ENCODE assay signal across 11 cellular contexts in genomic region chrX:54695816-54696487, GRCh38.
DNase-seq lines count a peak whose midpoint lies in the region; ATAC-seq lines count a peak whose summit lies in the region.
"Had no signal": no experiment of that assay in that cellular context is flagged by ENCODE, and none has a peak within 500 bp of the region (broad histone marks: within the 10 kb centered on the region; RNA-seq: fewer than 3 reads in every experiment).

No MANE protein-coding gene starts in this region.

- no peaks in the 10 kb centered on the region for H3K36me3 ChIP-seq in adipocyte (ENCODE audit: control insufficient read depth, insufficient read depth, low read length, severe bottlenecking)

- no peaks in the 10 kb centered on the region for H3K4me1 ChIP-seq in adipocyte (ENCODE audit: control insufficient read depth, insufficient read depth, low read length)

- no peaks in the 10 kb centered on the region for H3K9me3 ChIP-seq in adipocyte (ENCODE audit: control insufficient read depth, low read length)

- ATAC-seq in GM18498 (IDR thresholded peaks at IDR 0.05; ENCODE audit: unreplicated experiment) (peak; percentile 97), GM21423 (IDR thresholded peaks at IDR 0.05; ENCODE audit: unreplicated experiment) (peak; percentile 100), HG03159 (IDR thresholded peaks at IDR 0.05; ENCODE audit: unreplicated experiment) (peak; percentile 100)
- ATAC-seq: activated CD8-positive, alpha-beta memory T cell treated with anti-CD3 and anti-CD28 coated beads, Interleukin-2, amount 10 ng/mL, durations not matched to agents 7 days and 5 days; CD8-positive, alpha-beta T cell; stimulated activated naive CD8-positive, alpha-beta T cell treated with anti-CD3 and anti-CD28 coated beads, Interleukin-15, Interleukin-2, amounts not matched to agents 100 U/mL and 50 U/mL, for 24 hours had no signal

- H3K27me3 ChIP-seq in adipocyte (replicated peaks; ENCODE audit: control insufficient read depth, insufficient read depth, low read length): no peaks in the 10 kb centered on the region

- DNase-seq in adipocyte (ENCODE audit: low read depth): peak; percentile 2
- no peak for DNase-seq in NCI-H187 (lab: John Stamatoyannopoulos, UW)
- DNase-seq in NCI-H146 (lab: John Stamatoyannopoulos, UW): no peak
- DNase-seq in activated CD4-positive, alpha-beta T cell treated with anti-CD3 and anti-CD28 coated beads for 1 hour: no peak
- no peak for DNase-seq in NCI-H446 (lab: John Stamatoyannopoulos, UW)
- DNase-seq: activated CD8-positive, alpha-beta memory T cell treated with anti-CD3 and anti-CD28 coated beads, Interleukin-2, amount 10 ng/mL, durations not matched to agents 7 days and 5 days; CD8-positive, alpha-beta T cell; stimulated activated naive CD8-positive, alpha-beta T cell treated with anti-CD3 and anti-CD28 coated beads, Interleukin-15, Interleukin-2, amounts not matched to agents 100 U/mL and 50 U/mL, for 24 hours had no signal

- H3K9ac ChIP-seq in adipocyte (ENCODE audit: low read length): no peak overlapping the region

- H3K4me3 ChIP-seq in adipocyte (ENCODE audit: low read length): no peak overlapping the region
